ENCODE assay signal across 18 cellular contexts in genomic region chr1:66175107-66175506, GRCh38.
A peak's percentile ranks its signal among the peaks of the same experiment; 100 is the strongest.
DNase-seq lines count a peak whose midpoint lies in the region; ATAC-seq and TF ChIP-seq lines count a peak whose summit lies in the region.
"Had no signal": no experiment of that assay in that cellular context is flagged by ENCODE, and none has a peak within 500 bp of the region (broad histone marks: within the 10 kb centered on the region; RNA-seq: fewer than 3 reads in every experiment).

No MANE protein-coding gene starts in this region.

- H3K27ac ChIP-seq in OCI-LY1 (ENCODE audit: low read depth, low read length, poor library complexity, severe bottlenecking): peak overlapping the region; percentile 26
- peak overlapping the region; percentile 12 for H3K27ac ChIP-seq in layer of hippocampus (ENCODE audit: low read depth, low read length)
- H3K27ac ChIP-seq: GM23248, SJCRH30 had no signal

- H3K4me1 ChIP-seq in OCI-LY1 (ENCODE audit: insufficient read depth, low read length, severe bottlenecking): peaks cover 48% of the 10 kb centered on the region

- H3K4me3 ChIP-seq in OCI-LY1 (ENCODE audit: low read depth, low read length, poor library complexity, severe bottlenecking): no peak overlapping the region
- H3K4me3 ChIP-seq: GM23248, K562, SJCRH30 had no signal

- H4K20me1 ChIP-seq in OCI-LY1 (ENCODE audit: insufficient read depth, low read length): no peaks in the 10 kb centered on the region

- H3K27me3 ChIP-seq in OCI-LY1 (ENCODE audit: insufficient read depth, low read length) (no peaks in the 10 kb centered on the region), layer of hippocampus (ENCODE audit: control insufficient read depth, insufficient read depth, low read length) (no peaks in the 10 kb centered on the region)
- H3K27me3 ChIP-seq: SJCRH30 had no signal

- no peaks in the 10 kb centered on the region for H3K9me2 ChIP-seq in OCI-LY1 (ENCODE audit: low read depth, low read length)

- TF ChIP-seq CTCF in OCI-LY1 (IDR thresholded peaks at IDR 0.05; ENCODE audit: low read length): no peak

- H3F3A ChIP-seq in OCI-LY1 (ENCODE audit: insufficient read depth, low read length): no peaks in the 10 kb centered on the region

- DNase-seq in NCI-H446 treated with DMSO at 0.1 percent for 48 hours (lab: John Stamatoyannopoulos, UW) (peak; percentile 4), NCI-H446 (lab: John Stamatoyannopoulos, UW) (no peak)
- no peak for DNase-seq in activated CD4-positive, alpha-beta T cell treated with anti-CD3 and anti-CD28 coated beads for 48 hours
- DNase-seq: 8988T, GM23248, H7, Kasumi-1, NCI-H1092 treated with DMSO at 0.1 percent for 48 hours, NCI-H146, NCI-H1930, NCI-H510A, SJCRH30 had no signal

- no peak overlapping the region for H3K9ac ChIP-seq in OCI-LY1 (ENCODE audit: low read length)
- H3K9ac ChIP-seq: GM23248 had no signal

- H2AFZ ChIP-seq in OCI-LY1 (ENCODE audit: low read length): no peak overlapping the region
- H2AFZ ChIP-seq: GM23248 had no signal

- no peak overlapping the region for H3K4me2 ChIP-seq in OCI-LY1 (ENCODE audit: low read length)

- no peaks in the 10 kb centered on the region for H3K36me3 ChIP-seq in OCI-LY1 (ENCODE audit: insufficient read depth, low read length)
- H3K36me3 ChIP-seq: SJCRH30 had no signal

- ATAC-seq in GM21381 (IDR thresholded peaks at IDR 0.05; ENCODE audit: unreplicated experiment) (no peak), HG02759 (IDR thresholded peaks at IDR 0.05; ENCODE audit: unreplicated experiment) (no peak)
- ATAC-seq: K562, PC-3 had no signal

- no peaks in the 10 kb centered on the region for H3K79me2 ChIP-seq in OCI-LY1 (ENCODE audit: insufficient read depth, low read length)

- H3K9me3 ChIP-seq in OCI-LY1 (ENCODE audit: low read length): no peaks in the 10 kb centered on the region
- H3K9me3 ChIP-seq: SJCRH30 had no signal
